In the genomic region with DNA sequence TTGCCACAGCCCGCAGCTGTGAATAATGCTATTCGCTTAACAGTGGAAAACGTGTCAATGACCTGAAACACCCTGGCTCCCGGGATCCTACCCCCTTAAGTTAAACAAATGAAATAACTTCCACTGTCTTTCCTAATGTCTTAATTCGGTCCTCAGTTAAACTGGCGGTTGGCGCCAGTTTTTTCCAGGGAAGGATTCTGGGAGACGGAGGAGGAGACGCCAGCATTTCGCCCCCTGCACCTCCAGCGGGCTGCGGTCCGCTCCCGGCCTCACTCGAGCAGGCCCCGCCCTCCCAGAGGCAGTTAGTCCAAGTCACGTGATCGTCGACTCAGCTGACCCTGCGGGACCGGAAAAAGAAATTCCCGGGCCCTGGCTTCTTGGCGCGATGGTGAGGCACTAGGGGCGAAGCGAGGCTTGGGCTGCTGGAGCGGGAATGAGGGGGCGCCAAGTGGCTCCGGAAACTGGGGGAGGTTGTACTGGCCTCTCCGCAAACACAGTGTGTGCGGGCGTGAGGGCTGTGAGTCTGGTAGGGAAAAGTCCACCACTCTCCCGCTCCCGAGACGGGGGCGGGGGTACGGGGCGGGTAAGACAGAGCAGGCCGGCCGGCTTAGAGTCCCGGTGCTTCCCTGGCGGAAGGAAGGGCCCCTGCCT, we compare ENCODE assay signal across 1 cellular context.
TF ChIP-seq lines count a peak whose summit lies in the region.

A gene (plus strand): TSS at position 359 of the 651 bp plus-strand sequence. CDS start 27 bp downstream, at position 386.

TF ChIP-seq in HepG2, 621 proteins besides CTCF, POLR2A, EP300 and RAD21 (continued from another document and continues in another):
- TF ChIP-seq, protein P1, sequence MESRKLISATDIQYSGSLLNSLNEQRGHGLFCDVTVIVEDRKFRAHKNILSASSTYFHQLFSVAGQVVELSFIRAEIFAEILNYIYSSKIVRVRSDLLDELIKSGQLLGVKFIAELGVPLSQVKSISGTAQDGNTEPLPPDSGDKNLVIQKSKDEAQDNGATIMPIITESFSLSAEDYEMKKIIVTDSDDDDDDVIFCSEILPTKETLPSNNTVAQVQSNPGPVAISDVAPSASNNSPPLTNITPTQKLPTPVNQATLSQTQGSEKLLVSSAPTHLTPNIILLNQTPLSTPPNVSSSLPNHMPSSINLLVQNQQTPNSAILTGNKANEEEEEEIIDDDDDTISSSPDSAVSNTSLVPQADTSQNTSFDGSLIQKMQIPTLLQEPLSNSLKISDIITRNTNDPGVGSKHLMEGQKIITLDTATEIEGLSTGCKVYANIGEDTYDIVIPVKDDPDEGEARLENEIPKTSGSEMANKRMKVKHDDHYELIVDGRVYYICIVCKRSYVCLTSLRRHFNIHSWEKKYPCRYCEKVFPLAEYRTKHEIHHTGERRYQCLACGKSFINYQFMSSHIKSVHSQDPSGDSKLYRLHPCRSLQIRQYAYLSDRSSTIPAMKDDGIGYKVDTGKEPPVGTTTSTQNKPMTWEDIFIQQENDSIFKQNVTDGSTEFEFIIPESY (CRISPR knock-in tag; IDR thresholded peaks at IDR 0.05), result peak; percentile 64; the same call in 1 of the 2 replicates
- peak; percentile 87; the same call in 1 of the 2 replicates for TF ChIP-seq SMAD1 (CRISPR knock-in tag; IDR thresholded peaks at IDR 0.05; ENCODE audit: borderline replicate concordance, low read depth)
- no peak for TF ChIP-seq ISX (CRISPR knock-in tag; conservative IDR thresholded peaks at IDR 0.05)
- TF ChIP-seq, protein P2, sequence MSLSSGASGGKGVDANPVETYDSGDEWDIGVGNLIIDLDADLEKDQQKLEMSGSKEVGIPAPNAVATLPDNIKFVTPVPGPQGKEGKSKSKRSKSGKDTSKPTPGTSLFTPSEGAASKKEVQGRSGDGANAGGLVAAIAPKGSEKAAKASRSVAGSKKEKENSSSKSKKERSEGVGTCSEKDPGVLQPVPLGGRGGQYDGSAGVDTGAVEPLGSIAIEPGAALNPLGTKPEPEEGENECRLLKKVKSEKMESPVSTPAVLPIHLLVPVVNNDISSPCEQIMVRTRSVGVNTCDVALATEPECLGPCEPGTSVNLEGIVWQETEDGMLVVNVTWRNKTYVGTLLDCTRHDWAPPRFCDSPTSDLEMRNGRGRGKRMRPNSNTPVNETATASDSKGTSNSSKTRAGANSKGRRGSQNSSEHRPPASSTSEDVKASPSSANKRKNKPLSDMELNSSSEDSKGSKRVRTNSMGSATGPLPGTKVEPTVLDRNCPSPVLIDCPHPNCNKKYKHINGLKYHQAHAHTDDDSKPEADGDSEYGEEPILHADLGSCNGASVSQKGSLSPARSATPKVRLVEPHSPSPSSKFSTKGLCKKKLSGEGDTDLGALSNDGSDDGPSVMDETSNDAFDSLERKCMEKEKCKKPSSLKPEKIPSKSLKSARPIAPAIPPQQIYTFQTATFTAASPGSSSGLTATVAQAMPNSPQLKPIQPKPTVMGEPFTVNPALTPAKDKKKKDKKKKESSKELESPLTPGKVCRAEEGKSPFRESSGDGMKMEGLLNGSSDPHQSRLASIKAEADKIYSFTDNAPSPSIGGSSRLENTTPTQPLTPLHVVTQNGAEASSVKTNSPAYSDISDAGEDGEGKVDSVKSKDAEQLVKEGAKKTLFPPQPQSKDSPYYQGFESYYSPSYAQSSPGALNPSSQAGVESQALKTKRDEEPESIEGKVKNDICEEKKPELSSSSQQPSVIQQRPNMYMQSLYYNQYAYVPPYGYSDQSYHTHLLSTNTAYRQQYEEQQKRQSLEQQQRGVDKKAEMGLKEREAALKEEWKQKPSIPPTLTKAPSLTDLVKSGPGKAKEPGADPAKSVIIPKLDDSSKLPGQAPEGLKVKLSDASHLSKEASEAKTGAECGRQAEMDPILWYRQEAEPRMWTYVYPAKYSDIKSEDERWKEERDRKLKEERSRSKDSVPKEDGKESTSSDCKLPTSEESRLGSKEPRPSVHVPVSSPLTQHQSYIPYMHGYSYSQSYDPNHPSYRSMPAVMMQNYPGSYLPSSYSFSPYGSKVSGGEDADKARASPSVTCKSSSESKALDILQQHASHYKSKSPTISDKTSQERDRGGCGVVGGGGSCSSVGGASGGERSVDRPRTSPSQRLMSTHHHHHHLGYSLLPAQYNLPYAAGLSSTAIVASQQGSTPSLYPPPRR (CRISPR knock-in tag; IDR thresholded peaks at IDR 0.05; ENCODE audit: borderline replicate concordance), result no peak
- no peak for TF ChIP-seq JARID2 (CRISPR knock-in tag; IDR thresholded peaks at IDR 0.05; ENCODE audit: insufficient replicate concordance)
- TF ChIP-seq NFE2L2 (IDR thresholded peaks at IDR 0.05; ENCODE audit: low read length), result no peak
- no peak for TF ChIP-seq SMARCE1 (IDR thresholded peaks at IDR 0.05; ENCODE audit: borderline replicate concordance)
- TF ChIP-seq FOXP1 (IDR thresholded peaks at IDR 0.05), result no peak
- peak; percentile 15; the same call in 1 of the 2 replicates for TF ChIP-seq FOXP1 (CRISPR knock-in tag; IDR thresholded peaks at IDR 0.05)
- TF ChIP-seq ADNP (CRISPR knock-in tag; IDR thresholded peaks at IDR 0.05), result no peak
- no peak for TF ChIP-seq ZNF446 (CRISPR knock-in tag; IDR thresholded peaks at IDR 0.05)
- TF ChIP-seq LCORL (IDR thresholded peaks at IDR 0.05), result peak; percentile 64
- TF ChIP-seq LCORL (CRISPR knock-in tag; IDR thresholded peaks at IDR 0.05), result peak; percentile 54; the same call in 1 of the 2 replicates
- TF ChIP-seq, protein P3, sequence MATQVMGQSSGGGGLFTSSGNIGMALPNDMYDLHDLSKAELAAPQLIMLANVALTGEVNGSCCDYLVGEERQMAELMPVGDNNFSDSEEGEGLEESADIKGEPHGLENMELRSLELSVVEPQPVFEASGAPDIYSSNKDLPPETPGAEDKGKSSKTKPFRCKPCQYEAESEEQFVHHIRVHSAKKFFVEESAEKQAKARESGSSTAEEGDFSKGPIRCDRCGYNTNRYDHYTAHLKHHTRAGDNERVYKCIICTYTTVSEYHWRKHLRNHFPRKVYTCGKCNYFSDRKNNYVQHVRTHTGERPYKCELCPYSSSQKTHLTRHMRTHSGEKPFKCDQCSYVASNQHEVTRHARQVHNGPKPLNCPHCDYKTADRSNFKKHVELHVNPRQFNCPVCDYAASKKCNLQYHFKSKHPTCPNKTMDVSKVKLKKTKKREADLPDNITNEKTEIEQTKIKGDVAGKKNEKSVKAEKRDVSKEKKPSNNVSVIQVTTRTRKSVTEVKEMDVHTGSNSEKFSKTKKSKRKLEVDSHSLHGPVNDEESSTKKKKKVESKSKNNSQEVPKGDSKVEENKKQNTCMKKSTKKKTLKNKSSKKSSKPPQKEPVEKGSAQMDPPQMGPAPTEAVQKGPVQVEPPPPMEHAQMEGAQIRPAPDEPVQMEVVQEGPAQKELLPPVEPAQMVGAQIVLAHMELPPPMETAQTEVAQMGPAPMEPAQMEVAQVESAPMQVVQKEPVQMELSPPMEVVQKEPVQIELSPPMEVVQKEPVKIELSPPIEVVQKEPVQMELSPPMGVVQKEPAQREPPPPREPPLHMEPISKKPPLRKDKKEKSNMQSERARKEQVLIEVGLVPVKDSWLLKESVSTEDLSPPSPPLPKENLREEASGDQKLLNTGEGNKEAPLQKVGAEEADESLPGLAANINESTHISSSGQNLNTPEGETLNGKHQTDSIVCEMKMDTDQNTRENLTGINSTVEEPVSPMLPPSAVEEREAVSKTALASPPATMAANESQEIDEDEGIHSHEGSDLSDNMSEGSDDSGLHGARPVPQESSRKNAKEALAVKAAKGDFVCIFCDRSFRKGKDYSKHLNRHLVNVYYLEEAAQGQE (IDR thresholded peaks at IDR 0.05; ENCODE audit: borderline replicate concordance in 1 of 2, low read depth in 1 of 2, low read length in 2 of 2), result no peak
- peak; percentile 49 for TF ChIP-seq MED8 (CRISPR knock-in tag; IDR thresholded peaks at IDR 0.05; ENCODE audit: insufficient replicate concordance)
- no peak; the same call in 1 of the 2 replicates for TF ChIP-seq ZNF564 (CRISPR knock-in tag; IDR thresholded peaks at IDR 0.05)
- TF ChIP-seq, protein P4, sequence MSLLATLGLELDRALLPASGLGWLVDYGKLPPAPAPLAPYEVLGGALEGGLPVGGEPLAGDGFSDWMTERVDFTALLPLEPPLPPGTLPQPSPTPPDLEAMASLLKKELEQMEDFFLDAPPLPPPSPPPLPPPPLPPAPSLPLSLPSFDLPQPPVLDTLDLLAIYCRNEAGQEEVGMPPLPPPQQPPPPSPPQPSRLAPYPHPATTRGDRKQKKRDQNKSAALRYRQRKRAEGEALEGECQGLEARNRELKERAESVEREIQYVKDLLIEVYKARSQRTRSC (CRISPR knock-in tag; IDR thresholded peaks at IDR 0.05; ENCODE audit: low read depth), result no peak
- no peak for TF ChIP-seq GFI1 (CRISPR knock-in tag; IDR thresholded peaks at IDR 0.05; ENCODE audit: borderline replicate concordance)
- no peak for TF ChIP-seq TP53 (CRISPR knock-in tag; conservative IDR thresholded peaks at IDR 0.05)
- TF ChIP-seq, protein P5, sequence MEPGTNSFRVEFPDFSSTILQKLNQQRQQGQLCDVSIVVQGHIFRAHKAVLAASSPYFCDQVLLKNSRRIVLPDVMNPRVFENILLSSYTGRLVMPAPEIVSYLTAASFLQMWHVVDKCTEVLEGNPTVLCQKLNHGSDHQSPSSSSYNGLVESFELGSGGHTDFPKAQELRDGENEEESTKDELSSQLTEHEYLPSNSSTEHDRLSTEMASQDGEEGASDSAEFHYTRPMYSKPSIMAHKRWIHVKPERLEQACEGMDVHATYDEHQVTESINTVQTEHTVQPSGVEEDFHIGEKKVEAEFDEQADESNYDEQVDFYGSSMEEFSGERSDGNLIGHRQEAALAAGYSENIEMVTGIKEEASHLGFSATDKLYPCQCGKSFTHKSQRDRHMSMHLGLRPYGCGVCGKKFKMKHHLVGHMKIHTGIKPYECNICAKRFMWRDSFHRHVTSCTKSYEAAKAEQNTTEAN (CRISPR knock-in tag; conservative IDR thresholded peaks at IDR 0.05), result no peak
- no peak for TF ChIP-seq THYN1 (CRISPR knock-in tag; IDR thresholded peaks at IDR 0.05; ENCODE audit: borderline replicate concordance, low read depth)
- peak; percentile 92 for TF ChIP-seq HIVEP1 (CRISPR knock-in tag; IDR thresholded peaks at IDR 0.05)
- no peak for TF ChIP-seq ZNF207 (IDR thresholded peaks at IDR 0.05; ENCODE audit: borderline replicate concordance)
- no peak for TF ChIP-seq SNAPC2 (CRISPR knock-in tag; IDR thresholded peaks at IDR 0.05)
- TF ChIP-seq STAG1 (CRISPR knock-in tag; IDR thresholded peaks at IDR 0.05), result no peak
- TF ChIP-seq ZSCAN25 (CRISPR knock-in tag; IDR thresholded peaks at IDR 0.05), result no peak; the same call in 1 of the 2 replicates
- no peak for TF ChIP-seq FOXA1 (IDR thresholded peaks at IDR 0.05)
- TF ChIP-seq FOXA1 (CRISPR knock-in tag; IDR thresholded peaks at IDR 0.05), result no peak
- no peak for TF ChIP-seq TBP (CRISPR knock-in tag; IDR thresholded peaks at IDR 0.05)
- no peak for TF ChIP-seq ZNF33A (CRISPR knock-in tag; IDR thresholded peaks at IDR 0.05; ENCODE audit: borderline replicate concordance)
- peak; percentile 65; the same call in 1 of the 2 replicates for TF ChIP-seq ZNF510 (CRISPR knock-in tag; IDR thresholded peaks at IDR 0.05; ENCODE audit: low read depth)
- peak; percentile 82 for TF ChIP-seq RXRA (CRISPR knock-in tag; IDR thresholded peaks at IDR 0.05)
- TF ChIP-seq, protein P6, sequence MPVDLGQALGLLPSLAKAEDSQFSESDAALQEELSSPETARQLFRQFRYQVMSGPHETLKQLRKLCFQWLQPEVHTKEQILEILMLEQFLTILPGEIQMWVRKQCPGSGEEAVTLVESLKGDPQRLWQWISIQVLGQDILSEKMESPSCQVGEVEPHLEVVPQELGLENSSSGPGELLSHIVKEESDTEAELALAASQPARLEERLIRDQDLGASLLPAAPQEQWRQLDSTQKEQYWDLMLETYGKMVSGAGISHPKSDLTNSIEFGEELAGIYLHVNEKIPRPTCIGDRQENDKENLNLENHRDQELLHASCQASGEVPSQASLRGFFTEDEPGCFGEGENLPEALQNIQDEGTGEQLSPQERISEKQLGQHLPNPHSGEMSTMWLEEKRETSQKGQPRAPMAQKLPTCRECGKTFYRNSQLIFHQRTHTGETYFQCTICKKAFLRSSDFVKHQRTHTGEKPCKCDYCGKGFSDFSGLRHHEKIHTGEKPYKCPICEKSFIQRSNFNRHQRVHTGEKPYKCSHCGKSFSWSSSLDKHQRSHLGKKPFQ (CRISPR knock-in tag; IDR thresholded peaks at IDR 0.05; ENCODE audit: insufficient replicate concordance), result no peak
- TF ChIP-seq, protein P7, sequence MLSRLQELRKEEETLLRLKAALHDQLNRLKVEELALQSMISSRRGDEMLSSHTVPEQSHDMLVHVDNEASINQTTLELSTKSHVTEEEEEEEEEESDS (CRISPR knock-in tag; IDR thresholded peaks at IDR 0.05; ENCODE audit: borderline replicate concordance), result no peak
- TF ChIP-seq ZNF777 (CRISPR knock-in tag; IDR thresholded peaks at IDR 0.05), result 0 out of 2 replicates have a peak, but pooled peaks have one; percentile 41
- peak; percentile 73; the same call in 1 of the 2 replicates for TF ChIP-seq ERF (CRISPR knock-in tag; IDR thresholded peaks at IDR 0.05)
- no peak for TF ChIP-seq ZBTB42 (CRISPR knock-in tag; IDR thresholded peaks at IDR 0.05)
- TF ChIP-seq, protein P8, sequence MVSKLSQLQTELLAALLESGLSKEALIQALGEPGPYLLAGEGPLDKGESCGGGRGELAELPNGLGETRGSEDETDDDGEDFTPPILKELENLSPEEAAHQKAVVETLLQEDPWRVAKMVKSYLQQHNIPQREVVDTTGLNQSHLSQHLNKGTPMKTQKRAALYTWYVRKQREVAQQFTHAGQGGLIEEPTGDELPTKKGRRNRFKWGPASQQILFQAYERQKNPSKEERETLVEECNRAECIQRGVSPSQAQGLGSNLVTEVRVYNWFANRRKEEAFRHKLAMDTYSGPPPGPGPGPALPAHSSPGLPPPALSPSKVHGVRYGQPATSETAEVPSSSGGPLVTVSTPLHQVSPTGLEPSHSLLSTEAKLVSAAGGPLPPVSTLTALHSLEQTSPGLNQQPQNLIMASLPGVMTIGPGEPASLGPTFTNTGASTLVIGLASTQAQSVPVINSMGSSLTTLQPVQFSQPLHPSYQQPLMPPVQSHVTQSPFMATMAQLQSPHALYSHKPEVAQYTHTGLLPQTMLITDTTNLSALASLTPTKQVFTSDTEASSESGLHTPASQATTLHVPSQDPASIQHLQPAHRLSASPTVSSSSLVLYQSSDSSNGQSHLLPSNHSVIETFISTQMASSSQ (IDR thresholded peaks at IDR 0.05; ENCODE audit: low read depth), result peak; percentile 65
- TF ChIP-seq, protein P8 (CRISPR knock-in tag; IDR thresholded peaks at IDR 0.05; ENCODE audit: borderline replicate concordance), result peak; percentile 76
- TF ChIP-seq FOXC1 (CRISPR knock-in tag; IDR thresholded peaks at IDR 0.05; ENCODE audit: borderline replicate concordance), result peak; percentile 29; the same call in 1 of the 2 replicates
